In genomic region chr1:183841950-183842816, GRCh38 we compare ENCODE assay signal across 1 cellular context.
TF ChIP-seq lines count a peak whose summit lies in the region.

No MANE protein-coding gene starts in this region.

TF ChIP-seq in HepG2, 621 proteins besides CTCF, POLR2A, EP300 and RAD21 (continued from another document and continues in another):
- TF ChIP-seq ZNF407 (CRISPR knock-in tag; IDR thresholded peaks at IDR 0.05; ENCODE audit: not compliant biosample characterization), result no peak
- no peak for TF ChIP-seq DDIT3 (CRISPR knock-in tag; IDR thresholded peaks at IDR 0.05)
- no peak for TF ChIP-seq ERF (CRISPR knock-in tag; IDR thresholded peaks at IDR 0.05)
- TF ChIP-seq ZFP90 (CRISPR knock-in tag; IDR thresholded peaks at IDR 0.05; ENCODE audit: borderline replicate concordance), result no peak
- TF ChIP-seq NR3C1 (CRISPR knock-in tag; IDR thresholded peaks at IDR 0.05), result no peak
- TF ChIP-seq YEATS4 (CRISPR knock-in tag; IDR thresholded peaks at IDR 0.05; ENCODE audit: borderline replicate concordance), result peak; percentile 20; the same call in 1 of the 2 replicates
- TF ChIP-seq ZNF841 (CRISPR knock-in tag; IDR thresholded peaks at IDR 0.05; ENCODE audit: borderline replicate concordance), result no peak
- TF ChIP-seq ZNF382 (CRISPR knock-in tag; IDR thresholded peaks at IDR 0.05; ENCODE audit: borderline replicate concordance), result no peak
- no peak for TF ChIP-seq JUN (CRISPR knock-in tag; IDR thresholded peaks at IDR 0.05)
- TF ChIP-seq GATAD2A (CRISPR knock-in tag; IDR thresholded peaks at IDR 0.05), result peak; percentile 58; the same call in 1 of the 2 replicates
- TF ChIP-seq DNMT1 (CRISPR knock-in tag; IDR thresholded peaks at IDR 0.05), result no peak
- TF ChIP-seq TSC22D2 (CRISPR knock-in tag; IDR thresholded peaks at IDR 0.05; ENCODE audit: borderline replicate concordance), result no peak
- TF ChIP-seq HNF4A (CRISPR knock-in tag; IDR thresholded peaks at IDR 0.05), result peak; percentile 76
- TF ChIP-seq ZNF431 (CRISPR knock-in tag; IDR thresholded peaks at IDR 0.05; ENCODE audit: borderline replicate concordance, low read depth), result no peak
- 0 out of 2 replicates have a peak, but pooled peaks have one; percentile 13 for TF ChIP-seq TFDP1 (CRISPR knock-in tag; IDR thresholded peaks at IDR 0.05; ENCODE audit: borderline replicate concordance)
- no peak for TF ChIP-seq ZBTB2 (CRISPR knock-in tag; IDR thresholded peaks at IDR 0.05; ENCODE audit: low read depth)
- no peak for TF ChIP-seq SRF (IDR thresholded peaks at IDR 0.05; ENCODE audit: low read depth, low read length)
- no peak for TF ChIP-seq GABPA (IDR thresholded peaks at IDR 0.05; ENCODE audit: low read depth, low read length)
- peak; percentile 34 for TF ChIP-seq GABPA (CRISPR knock-in tag; IDR thresholded peaks at IDR 0.05; ENCODE audit: low read depth)
- TF ChIP-seq HNRNPLL (IDR thresholded peaks at IDR 0.05; ENCODE audit: low read depth, low read length, poor library complexity, severe bottlenecking), result no peak
- TF ChIP-seq GTF2F1 (IDR thresholded peaks at IDR 0.05; ENCODE audit: low read length), result no peak
- TF ChIP-seq KMT2B (CRISPR knock-in tag; IDR thresholded peaks at IDR 0.05), result no peak
- TF ChIP-seq MXI1 (IDR thresholded peaks at IDR 0.05; ENCODE audit: borderline replicate concordance, low read depth, low read length), result peak; percentile 23; the same call in 1 of the 3 replicates
- TF ChIP-seq RFXAP (CRISPR knock-in tag; IDR thresholded peaks at IDR 0.05; ENCODE audit: borderline replicate concordance), result no peak
- TF ChIP-seq ARID5B (CRISPR knock-in tag; IDR thresholded peaks at IDR 0.05), result peak; percentile 85
- TF ChIP-seq GMEB1 (CRISPR knock-in tag; IDR thresholded peaks at IDR 0.05; ENCODE audit: borderline replicate concordance), result no peak
- no peak for TF ChIP-seq JDP2 (CRISPR knock-in tag; IDR thresholded peaks at IDR 0.05; ENCODE audit: borderline replicate concordance)
- peak; percentile 31; the same call in 1 of the 2 replicates for TF ChIP-seq NR2C2 (CRISPR knock-in tag; IDR thresholded peaks at IDR 0.05; ENCODE audit: borderline replicate concordance)
- no peak for TF ChIP-seq DZIP1 (CRISPR knock-in tag; IDR thresholded peaks at IDR 0.05)
- no peak for TF ChIP-seq DMTF1 (CRISPR knock-in tag; IDR thresholded peaks at IDR 0.05)
- TF ChIP-seq ARID3A (IDR thresholded peaks at IDR 0.05; ENCODE audit: low read depth, low read length), result peak; percentile 84
- no peak for TF ChIP-seq ZNF343 (CRISPR knock-in tag; IDR thresholded peaks at IDR 0.05)
